9 cellular contexts compared by ENCODE assay signal in genomic region chr6:42368156-42368555, GRCh38.
A peak's percentile ranks its signal among the peaks of the same experiment; 100 is the strongest.
DNase-seq lines count a peak whose midpoint lies in the region; ATAC-seq and TF ChIP-seq lines count a peak whose summit lies in the region.
"Had no signal": no experiment of that assay in that cellular context is flagged by ENCODE, and none has a peak within 500 bp of the region (broad histone marks: within the 10 kb centered on the region; RNA-seq: fewer than 3 reads in every experiment).

No MANE protein-coding gene starts in this region.

- peaks cover 2% of the 10 kb centered on the region; the same call in 1 of the 2 replicates for H3K79me2 ChIP-seq in H9 (ENCODE audit: insufficient read depth, low read length)

- H3K23me2 ChIP-seq in H9 (ENCODE audit: insufficient read length, low read depth, low read length, poor library complexity, severe bottlenecking): no peaks in the 10 kb centered on the region

- no peak overlapping the region for H3K18ac ChIP-seq in H9 (ENCODE audit: insufficient read length, low read depth, low read length)

- H2BK20ac ChIP-seq in H9 (ENCODE audit: low read depth, low read length, poor library complexity, severe bottlenecking): no peak overlapping the region

- H3K4me3 ChIP-seq in BLaER1: no peak overlapping the region
- H3K4me3 ChIP-seq in mucosa of rectum (ENCODE audit: low read length in 2 of 2): peak overlapping the region in 1 of 2 donors; percentile 52

- H3K14ac ChIP-seq in H9 (ENCODE audit: insufficient read depth, low read length): no peak overlapping the region

- no peak overlapping the region for H2BK120ac ChIP-seq in H9 (ENCODE audit: low read depth, low read length, poor library complexity, severe bottlenecking)

- no peak overlapping the region for H3T11ph ChIP-seq in H9 (ENCODE audit: low read length)

- no peaks in the 10 kb centered on the region for H3K9me3 ChIP-seq in BLaER1
- no peaks in the 10 kb centered on the region for H3K9me3 ChIP-seq in mucosa of rectum (ENCODE audit: control insufficient read depth in 2 of 2, low read length in 2 of 2)
- H3K9me3 ChIP-seq in H9 (ENCODE audit: control insufficient read depth, low read depth, low read length): no peaks in the 10 kb centered on the region

- no peak overlapping the region for H3K23ac ChIP-seq in H9 (ENCODE audit: insufficient read length, low read depth, low read length)

- H3K4me2 ChIP-seq in BLaER1 (peak overlapping the region; percentile 65), H9 (ENCODE audit: insufficient read depth, insufficient read length, low read length) (no peak overlapping the region)
- H3K4me2 ChIP-seq: KMS-11 had no signal

- H2AFZ ChIP-seq in H9 (ENCODE audit: low read length): no peak overlapping the region

- no peak overlapping the region for H3K4me3 Mint-ChIP-seq in H9

- no peak overlapping the region for H4K91ac ChIP-seq in H9 (ENCODE audit: insufficient read length, low read depth, low read length)

- H4K20me1 ChIP-seq in BLaER1: peaks cover 100% of the 10 kb centered on the region
- no peaks in the 10 kb centered on the region for H4K20me1 ChIP-seq in H9 (ENCODE audit: control insufficient read depth, insufficient read depth, insufficient read length)

- peaks cover 3 to 10% (median 9%) of the 10 kb centered on the region in 3 experiments; a peak in 5 of 7 replicates for H3K36me3 Mint-ChIP-seq in H9 (ENCODE audit: insufficient read depth in 1 of 3, low read depth in 3 of 3)

- no peak overlapping the region for H2BK12ac ChIP-seq in H9 (ENCODE audit: insufficient read length, low read depth, low read length)

- H2BK15ac ChIP-seq in H9 (ENCODE audit: low read depth, low read length): no peak overlapping the region

- no peaks in the 10 kb centered on the region for H3K27me3 ChIP-seq in BLaER1
- no peaks in the 10 kb centered on the region for H3K27me3 ChIP-seq in mucosa of rectum (ENCODE audit: control insufficient read depth in 2 of 2, insufficient read depth in 2 of 2, low read length in 2 of 2)
- no peaks in the 10 kb centered on the region for H3K27me3 ChIP-seq in H9 (ENCODE audit: insufficient read depth, low read length)

- H3K36me3 ChIP-seq in BLaER1: peaks cover 58% of the 10 kb centered on the region
- no peaks in the 10 kb centered on the region for H3K36me3 ChIP-seq in mucosa of rectum (ENCODE audit: control insufficient read depth in 2 of 2, insufficient read depth in 2 of 2, low read length in 2 of 2)

- H3K4me1 Mint-ChIP-seq in H9: peaks cover 19 to 25% of the 10 kb centered on the region in 2 experiments

- peaks cover 62% of the 10 kb centered on the region for H3K4me1 ChIP-seq in BLaER1
- peaks cover 7 to 16% of the 10 kb centered on the region in 2 donors for H3K4me1 ChIP-seq in mucosa of rectum (ENCODE audit: control insufficient read depth in 2 of 2, insufficient read depth in 2 of 2, low read length in 2 of 2)
- no peaks in the 10 kb centered on the region for H3K4me1 ChIP-seq in H9 (ENCODE audit: insufficient read depth, low read length)

- no peak overlapping the region for H4K8ac ChIP-seq in H9 (replicated peaks; ENCODE audit: insufficient read length, low read depth, low read length)

- H3K9ac ChIP-seq in BLaER1: no peak overlapping the region
- H3K9ac ChIP-seq in mucosa of rectum (ENCODE audit: low read depth in 1 of 2, low read length in 2 of 2): no peak overlapping the region
- H3K9ac ChIP-seq in H9 (ENCODE audit: extremely low read depth, insufficient read length, low read length): no peak overlapping the region
- H3K9ac ChIP-seq: KMS-11 had no signal

- H3K27me3 Mint-ChIP-seq in H9 (ENCODE audit: low read depth): no peaks in the 10 kb centered on the region

- no peak overlapping the region for H3K56ac ChIP-seq in H9 (ENCODE audit: insufficient read length, low read depth, low read length)

- DNase-seq in activated CD8-positive, alpha-beta memory T cell treated with anti-CD3 and anti-CD28 coated beads for 1 hour (ENCODE audit: extremely low read depth in 1 of 2, low read depth in 1 of 2): peak; percentile 34 to 57
- DNase-seq in H9: no peak
- DNase-seq in HuH-7 (ENCODE audit: low spot score): no peak
- DNase-seq in NCI-H226: no peak

- TF ChIP-seq CTCF in H9 (conservative IDR thresholded peaks at IDR 0.05): no peak

- H3K27ac ChIP-seq in BLaER1 (no peak overlapping the region), mucosa of rectum (ENCODE audit: low read depth in 2 of 2, low read length in 2 of 2) (peak overlapping the region; percentile 51 to 80), H9 (ENCODE audit: insufficient read length, low read depth, low read length) (no peak overlapping the region)
- H3K27ac ChIP-seq: KMS-11 had no signal

- no peaks in the 10 kb centered on the region; a peak in 1 of 5 replicates for H3K9me3 Mint-ChIP-seq in H9

- no peak overlapping the region for H2AK5ac ChIP-seq in H9 (ENCODE audit: insufficient read length, low read length)

- no CpG with 5 or more reads among the region's 6 CpGs for WGBS in H9 (ENCODE audit: extremely low coverage, insufficient read length, low lambda C conversion rate)

- ATAC-seq in HG03064 (IDR thresholded peaks at IDR 0.05; ENCODE audit: low read depth, unreplicated experiment) (peak; percentile 12), GM21367 (IDR thresholded peaks at IDR 0.05; ENCODE audit: unreplicated experiment) (no peak)

- peaks cover 8% of the 10 kb centered on the region for H3K79me1 ChIP-seq in H9 (ENCODE audit: insufficient read depth, low read depth, low read length, poor library complexity, severe bottlenecking)

- no peak overlapping the region for H3K4ac ChIP-seq in H9 (ENCODE audit: low read depth, low read length)

- peak overlapping the region in 1 of 3 experiments; percentile 87; a peak in 1 of 7 replicates for H3K27ac Mint-ChIP-seq in H9

- no peak overlapping the region for H4K5ac ChIP-seq in H9 (ENCODE audit: insufficient read length, low read depth, low read length)

- no peak overlapping the region for H2BK5ac ChIP-seq in H9 (ENCODE audit: insufficient read length, low read length)

Comparison
In these comparisons a context has a peak if more than half of its experiments do, and no peak if none do; other contexts are left out.
1. H3K27ac ChIP-seq: peak in mucosa of rectum (2 of 2); none in BLaER1 (single experiment) and H9 (single experiment).
2. DNase-seq: peak in activated CD8-positive, alpha-beta memory T cell treated with anti-CD3 and anti-CD28 coated beads for 1 hour (2 of 2); none in H9 (single experiment), HuH-7 (single experiment) and NCI-H226 (single experiment).